In genomic region chr1:202046748-202047708, GRCh38 we compare ENCODE assay signal across 2 cellular contexts.
A peak's percentile ranks its signal among the peaks of the same experiment; 100 is the strongest.
TF ChIP-seq lines count a peak whose summit lies in the region.

No MANE protein-coding gene starts in this region.

TF ChIP-seq in A549, 52 proteins besides CTCF, POLR2A, EP300 and RAD21 (continues in another document):
- TF ChIP-seq GATA3 (IDR thresholded peaks at IDR 0.05; ENCODE audit: borderline replicate concordance) (no peak; the same call in 1 of the 2 replicates), RFX5 (IDR thresholded peaks at IDR 0.05) (no peak), TFCP2L1 (CRISPR knock-in tag; IDR thresholded peaks at IDR 0.05) (no peak), MAZ (IDR thresholded peaks at IDR 0.05; ENCODE audit: borderline replicate concordance, low read depth, low read length) (no peak), SMC3 (IDR thresholded peaks at IDR 0.05) (peak; percentile 34; the same call in 1 of the 3 replicates), HES2 (IDR thresholded peaks at IDR 0.05) (no peak), MYC (IDR thresholded peaks at IDR 0.05; ENCODE audit: borderline replicate concordance, low read length) (no peak), E2F6 (IDR thresholded peaks at IDR 0.05; ENCODE audit: borderline replicate concordance, low read depth) (no peak), CHD2 (IDR thresholded peaks at IDR 0.05; ENCODE audit: low read length, partially characterized antibody) (no peak), TP53 (CRISPR knock-in tag; IDR thresholded peaks at IDR 0.05) (0 out of 2 replicates have a peak, but pooled peaks have one; percentile 21), ZNF302 (CRISPR knock-in tag; IDR thresholded peaks at IDR 0.05) (peak; percentile 65; the same call in 1 of the 2 replicates), HOXB13 (CRISPR knock-in tag; IDR thresholded peaks at IDR 0.05; ENCODE audit: low read depth) (peak; percentile 56; the same call in 1 of the 2 replicates), CHD4 (IDR thresholded peaks at IDR 0.05; ENCODE audit: borderline replicate concordance) (no peak), CEBPB (IDR thresholded peaks at IDR 0.05) (peak in 1 of 2 experiments; percentile 48), HEYL (CRISPR knock-in tag; IDR thresholded peaks at IDR 0.05) (0 out of 2 replicates have a peak, but pooled peaks have one; percentile 47), NFE2L2 (conservative IDR thresholded peaks at IDR 0.05; ENCODE audit: low read length) (no peak), ZSCAN20 (CRISPR knock-in tag; IDR thresholded peaks at IDR 0.05) (peak; percentile 66), RARB (CRISPR knock-in tag; IDR thresholded peaks at IDR 0.05) (no peak), CBX2 (IDR thresholded peaks at IDR 0.05; ENCODE audit: borderline replicate concordance, low read depth) (no peak), FOSL2 (IDR thresholded peaks at IDR 0.05) (peak; percentile 25; the same call in 1 of the 2 replicates), FOSL2 (CRISPR knock-in tag; IDR thresholded peaks at IDR 0.05) (peak; percentile 78), MAFK (IDR thresholded peaks at IDR 0.05; ENCODE audit: partially characterized antibody) (peak; percentile 40), FOXS1 (CRISPR knock-in tag; IDR thresholded peaks at IDR 0.05) (peak; percentile 15; the same call in 1 of the 2 replicates), PHF8 (IDR thresholded peaks at IDR 0.05; ENCODE audit: borderline replicate concordance, low read depth) (no peak), NR3C1 (IDR thresholded peaks at IDR 0.05) (no peak), BHLHE40 (IDR thresholded peaks at IDR 0.05; ENCODE audit: low read depth, low read length) (no peak), ELK1 (IDR thresholded peaks at IDR 0.05; ENCODE audit: low read depth, low read length) (no peak), MAX (IDR thresholded peaks at IDR 0.05) (no peak), ZFP36 (IDR thresholded peaks at IDR 0.05; ENCODE audit: borderline replicate concordance, partially characterized antibody) (no peak), JUN (IDR thresholded peaks at IDR 0.05) (peak; percentile 59 to 87; a peak in 4 of 5 replicates), HMGXB4 (CRISPR knock-in tag; IDR thresholded peaks at IDR 0.05; ENCODE audit: borderline replicate concordance) (no peak), RNF2 (IDR thresholded peaks at IDR 0.05; ENCODE audit: borderline replicate concordance, low read depth) (no peak), KDM1A (IDR thresholded peaks at IDR 0.05; ENCODE audit: low read depth) (no peak), EHF (CRISPR knock-in tag; IDR thresholded peaks at IDR 0.05) (peak; percentile 71)

TF ChIP-seq in IMR-90, 13 proteins besides CTCF, POLR2A, EP300 and RAD21:
- TF ChIP-seq CEBPB (IDR thresholded peaks at IDR 0.05; ENCODE audit: low read depth, low read length) (peak; percentile 19; the same call in 1 of the 2 replicates), BHLHE40 (IDR thresholded peaks at IDR 0.05; ENCODE audit: low read depth, low read length) (no peak)
